In genomic region chr6:46378161-46378881, GRCh38 we compare ENCODE assay signal across 21 cellular contexts.
"Had no signal": no experiment of that assay in that cellular context is flagged by ENCODE, and none has a peak within 500 bp of the region (broad histone marks: within the 10 kb centered on the region; RNA-seq: fewer than 3 reads in every experiment).

No MANE protein-coding gene starts in this region.

- H3K27ac Mint-ChIP-seq: activated T-cell treated with anti-CD3 and anti-CD28 coated beads, Interleukin-2, amount 50 U/mL, for 72 hours; naive thymus-derived CD4-positive, alpha-beta T cell; stimulated activated naive CD8-positive, alpha-beta T cell treated with anti-CD3 and anti-CD28 coated beads, Interleukin-15, Interleukin-2, amounts not matched to agents 100 ng/mL and 50 ng/mL, for 24 hours had no signal

- H3K4me3 Mint-ChIP-seq: activated T-cell treated with anti-CD3 and anti-CD28 coated beads, Interleukin-2, amount 50 U/mL, for 72 hours; dendritic cell treated with granulocyte-macrophage colony-stimulating factor and Interleukin-4, amounts not matched to agents 40 ng/mL and 50 ng/mL, for 4 days; naive thymus-derived CD4-positive, alpha-beta T cell; stimulated activated naive CD8-positive, alpha-beta T cell treated with anti-CD3 and anti-CD28 coated beads, Interleukin-15, Interleukin-2, amounts not matched to agents 100 ng/mL and 50 ng/mL, for 24 hours had no signal

- H3K9me3 ChIP-seq: neutrophil, pancreas, sigmoid colon, suprapubic skin, upper lobe of left lung had no signal

- DNase-seq: activated CD4-positive, alpha-beta T cell treated with anti-CD3 and anti-CD28 coated beads, Interleukin-2, amount 50 U/mL, for 1 hour; activated CD4-positive, CD25-positive, alpha-beta regulatory T cell treated with anti-CD3 and anti-CD28 coated beads, Interleukin-2, amount 50 U/mL, for 72 hours; activated CD8-positive, alpha-beta memory T cell treated with anti-CD3 and anti-CD28 coated beads for 24 hours; activated CD8-positive, alpha-beta memory T cell treated with anti-CD3 and anti-CD28 coated beads, Interleukin-2, amount 50 U/mL, for 48 hours; activated effector memory CD4-positive, alpha-beta T cell treated with anti-CD3 and anti-CD28 coated beads, Interleukin-2, amount 50 U/mL, for 16 hours; activated naive CD4-positive, alpha-beta T cell treated with anti-CD3 and anti-CD28 coated beads, Interleukin-2, amount 50 U/mL, for 16 hours; activated T-cell treated with anti-CD3 and anti-CD28 coated beads, Interleukin-2, amount 50 U/mL, for 72 hours; effector memory CD4-positive, alpha-beta T cell; immature natural killer cell; kidney glomerular epithelial cell; mesendoderm; naive thymus-derived CD4-positive, alpha-beta T cell; sigmoid colon; SW 1271; T-helper 2 cell; upper lobe of left lung had no signal

- H3K27me3 Mint-ChIP-seq: dendritic cell treated with granulocyte-macrophage colony-stimulating factor and Interleukin-4, amounts not matched to agents 40 ng/mL and 50 ng/mL, for 4 days had no signal

- H3K27ac ChIP-seq: neutrophil, sigmoid colon, suprapubic skin, upper lobe of left lung had no signal

- H3K36me3 ChIP-seq: neutrophil, pancreas, sigmoid colon, suprapubic skin, upper lobe of left lung had no signal

- H3K27me3 ChIP-seq: neutrophil, pancreas, sigmoid colon, suprapubic skin, upper lobe of left lung had no signal

- H3K4me3 ChIP-seq: pancreas, sigmoid colon, suprapubic skin, upper lobe of left lung had no signal

- H3K9me3 Mint-ChIP-seq: activated T-cell treated with anti-CD3 and anti-CD28 coated beads, Interleukin-2, amount 50 U/mL, for 72 hours; dendritic cell treated with granulocyte-macrophage colony-stimulating factor and Interleukin-4, amounts not matched to agents 40 ng/mL and 50 ng/mL, for 4 days; immature natural killer cell; stimulated activated naive CD8-positive, alpha-beta T cell treated with anti-CD3 and anti-CD28 coated beads, Interleukin-15, Interleukin-2, amounts not matched to agents 100 ng/mL and 50 ng/mL, for 24 hours had no signal

- ATAC-seq: naive thymus-derived CD4-positive, alpha-beta T cell had no signal
